8 cellular contexts compared by ENCODE assay signal in the genomic region with DNA sequence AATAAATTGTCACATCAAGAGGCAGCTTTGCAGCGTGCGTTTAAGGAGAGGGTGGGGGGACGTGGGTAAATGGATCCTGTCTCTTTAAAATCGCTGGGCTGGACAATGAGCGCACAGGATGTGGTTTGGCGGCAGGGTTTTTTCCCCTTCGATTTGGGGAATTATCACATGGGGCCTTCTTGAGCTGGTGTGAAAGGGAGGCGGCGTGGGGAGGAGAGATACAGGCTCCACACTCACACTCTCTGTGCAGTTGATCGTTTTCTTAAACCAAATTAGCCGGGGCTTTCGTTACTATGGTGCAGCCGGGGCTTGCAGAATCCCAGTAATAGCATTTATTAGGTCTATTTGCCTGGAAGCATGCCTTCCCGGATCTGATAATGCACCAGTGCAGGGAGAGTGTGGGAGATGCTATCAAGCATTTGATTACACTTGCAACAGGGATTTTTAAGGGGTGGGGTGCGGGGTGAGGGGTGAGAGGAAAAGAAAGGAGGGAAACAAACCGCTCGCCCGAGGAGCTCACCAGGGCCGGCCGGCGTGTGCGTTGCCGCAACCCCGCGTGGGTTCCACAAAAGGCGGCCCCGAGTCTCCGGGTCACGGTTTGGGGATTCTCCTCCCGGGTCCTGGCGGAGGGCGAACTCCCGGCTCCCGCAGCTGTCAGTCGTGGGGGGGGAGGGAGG. TPM values are rescaled to one million over a fixed set of nuclear protein-coding genes. Genes with fewer than 3 reads are reported as not detected.
A peak's percentile ranks its signal among the peaks of the same experiment; 100 is the strongest.
DNase-seq lines count a peak whose midpoint lies in the region; ATAC-seq and TF ChIP-seq lines count a peak whose summit lies in the region.

No MANE protein-coding gene starts in this region.

- no peaks in the 10 kb centered on the region for H3K9me3 ChIP-seq in heart left ventricle

- H3K27me3 ChIP-seq in heart left ventricle, result no peaks in the 10 kb centered on the region

- peaks cover 61% of the 10 kb centered on the region for H3K4me1 Mint-ChIP-seq in activated naive CD8-positive, alpha-beta T cell treated with anti-CD3 and anti-CD28 coated beads, Interleukin-2, amount 50 U/mL, for 24 hours
- H3K4me1 Mint-ChIP-seq in progenitor cell of endocrine pancreas (ENCODE audit: low read depth), result peaks cover 35% of the 10 kb centered on the region

- intact Hi-C loops in heart left ventricle (cut with DNase I), result loop anchor here in 5 of 10 donors (2.0 to 10.0 kb wide), 5 partner anchors 57 to 429 kb away; partner anchors contain the start of gene GSE1 (in 1 of the 5)

- no peaks in the 10 kb centered on the region for H3K36me3 Mint-ChIP-seq in activated naive CD8-positive, alpha-beta T cell treated with anti-CD3 and anti-CD28 coated beads, Interleukin-2, amount 50 U/mL, for 24 hours (ENCODE audit: low read depth)
- H3K36me3 Mint-ChIP-seq in progenitor cell of endocrine pancreas (ENCODE audit: insufficient read depth), result no peaks in the 10 kb centered on the region

- ATAC-seq in GM21447 (IDR thresholded peaks at IDR 0.05; ENCODE audit: unreplicated experiment) (peak; percentile 49), SK-N-SH treated with all-trans-retinoic acid at 6 μM for 48 hours (peak; percentile 63), heart left ventricle (peak; percentile 40 to 64 (median 54))
- ATAC-seq in activated naive CD8-positive, alpha-beta T cell treated with anti-CD3 and anti-CD28 coated beads, Interleukin-2, amount 50 U/mL, for 24 hours, result peak; percentile 53

- H3K27me3 Mint-ChIP-seq in activated naive CD8-positive, alpha-beta T cell treated with anti-CD3 and anti-CD28 coated beads, Interleukin-2, amount 50 U/mL, for 24 hours, result no peaks in the 10 kb centered on the region
- H3K27me3 Mint-ChIP-seq in progenitor cell of endocrine pancreas, result no peaks in the 10 kb centered on the region

- H3K4me3 Mint-ChIP-seq in activated naive CD8-positive, alpha-beta T cell treated with anti-CD3 and anti-CD28 coated beads, Interleukin-2, amount 50 U/mL, for 24 hours, result peak overlapping the region; percentile 86
- H3K4me3 Mint-ChIP-seq in progenitor cell of endocrine pancreas (ENCODE audit: low read depth), result peak overlapping the region; percentile 95

- H3K4me1 ChIP-seq in heart left ventricle (peaks cover 0 to 66% (median 31%) of the 10 kb centered on the region in 12 donors), urinary bladder (ENCODE audit: insufficient read depth) (peaks cover 2% of the 10 kb centered on the region)

- H3K4me3 ChIP-seq in heart left ventricle, result peak overlapping the region; percentile 63 to 96 (median 79)
- H3K4me3 ChIP-seq in urinary bladder (ENCODE audit: low read depth, low read length), result peak overlapping the region; percentile 80

- TF ChIP-seq POLR2A in heart left ventricle (IDR thresholded peaks at IDR 0.05), result no peak

- no peaks in the 10 kb centered on the region for H3K9me3 Mint-ChIP-seq in activated naive CD8-positive, alpha-beta T cell treated with anti-CD3 and anti-CD28 coated beads, Interleukin-2, amount 50 U/mL, for 24 hours
- H3K9me3 Mint-ChIP-seq in progenitor cell of endocrine pancreas (ENCODE audit: low read depth), result no peaks in the 10 kb centered on the region

- TF ChIP-seq CTCF in heart left ventricle (IDR thresholded peaks at IDR 0.05) (no peak), progenitor cell of endocrine pancreas (IDR thresholded peaks at IDR 0.05; ENCODE audit: unreplicated experiment) (no peak)

- peak overlapping the region; percentile 47 to 99 (median 90) for H3K27ac ChIP-seq in heart left ventricle
- H3K27ac ChIP-seq in urinary bladder (ENCODE audit: low read depth), result peak overlapping the region; percentile 65

- H3K36me3 ChIP-seq in heart left ventricle (no peaks in the 10 kb centered on the region), urinary bladder (ENCODE audit: insufficient read depth) (no peaks in the 10 kb centered on the region)

- WGBS in heart left ventricle, 4 donors, result 0 to 2% (median 1%) methylated on average over 22 to 34 of the region's 35 CpGs
- WGBS in urinary bladder, result under 1% methylated on average over 35 of the region's 35 CpGs

- DNase-seq in DMS153 (lab: John Stamatoyannopoulos, UW) (peak; percentile 52), HuH-7.5 (ENCODE audit: low spot score) (peak; percentile 87), heart left ventricle (peak in 4 of 5 donors; percentile 73 to 83 (median 80)), progenitor cell of endocrine pancreas (ENCODE audit: low spot score, unreplicated experiment) (no peak)
- peak; percentile 83 for DNase-seq in activated naive CD8-positive, alpha-beta T cell treated with anti-CD3 and anti-CD28 coated beads, Interleukin-2, amount 50 U/mL, for 24 hours

- peak overlapping the region; percentile 90 for H3K27ac Mint-ChIP-seq in activated naive CD8-positive, alpha-beta T cell treated with anti-CD3 and anti-CD28 coated beads, Interleukin-2, amount 50 U/mL, for 24 hours
- peak overlapping the region; percentile 97 for H3K27ac Mint-ChIP-seq in progenitor cell of endocrine pancreas

TF ChIP-seq in SK-N-SH treated with all-trans-retinoic acid at 6 μM for 48 hours, 23 proteins besides CTCF, POLR2A, EP300 and RAD21 (continues in another document):
- TF ChIP-seq BACH2 (CRISPR knock-in tag; IDR thresholded peaks at IDR 0.05; ENCODE audit: borderline replicate concordance) (no peak), PPARA (CRISPR knock-in tag; IDR thresholded peaks at IDR 0.05; ENCODE audit: borderline replicate concordance) (no peak), ZNF70 (CRISPR knock-in tag; IDR thresholded peaks at IDR 0.05) (no peak), RARB (CRISPR knock-in tag; IDR thresholded peaks at IDR 0.05) (no peak), OSR1 (CRISPR knock-in tag; IDR thresholded peaks at IDR 0.05) (no peak), CSDC2 (CRISPR knock-in tag; IDR thresholded peaks at IDR 0.05) (no peak), ZFP30 (CRISPR knock-in tag; IDR thresholded peaks at IDR 0.05) (no peak), ESRRG (CRISPR knock-in tag; IDR thresholded peaks at IDR 0.05) (no peak), TOX (CRISPR knock-in tag; IDR thresholded peaks at IDR 0.05; ENCODE audit: borderline replicate concordance) (no peak), POU6F1 (CRISPR knock-in tag; IDR thresholded peaks at IDR 0.05; ENCODE audit: borderline replicate concordance, low read depth) (no peak), ISL1 (CRISPR knock-in tag; IDR thresholded peaks at IDR 0.05) (no peak)
- TF ChIP-seq, protein P1, sequence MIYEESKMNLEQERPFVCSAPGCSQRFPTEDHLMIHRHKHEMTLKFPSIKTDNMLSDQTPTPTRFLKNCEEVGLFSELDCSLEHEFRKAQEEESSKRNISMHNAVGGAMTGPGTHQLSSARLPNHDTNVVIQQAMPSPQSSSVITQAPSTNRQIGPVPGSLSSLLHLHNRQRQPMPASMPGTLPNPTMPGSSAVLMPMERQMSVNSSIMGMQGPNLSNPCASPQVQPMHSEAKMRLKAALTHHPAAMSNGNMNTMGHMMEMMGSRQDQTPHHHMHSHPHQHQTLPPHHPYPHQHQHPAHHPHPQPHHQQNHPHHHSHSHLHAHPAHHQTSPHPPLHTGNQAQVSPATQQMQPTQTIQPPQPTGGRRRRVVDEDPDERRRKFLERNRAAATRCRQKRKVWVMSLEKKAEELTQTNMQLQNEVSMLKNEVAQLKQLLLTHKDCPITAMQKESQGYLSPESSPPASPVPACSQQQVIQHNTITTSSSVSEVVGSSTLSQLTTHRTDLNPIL (CRISPR knock-in tag; IDR thresholded peaks at IDR 0.05; ENCODE audit: low read depth), result no peak
- TF ChIP-seq, protein P2, sequence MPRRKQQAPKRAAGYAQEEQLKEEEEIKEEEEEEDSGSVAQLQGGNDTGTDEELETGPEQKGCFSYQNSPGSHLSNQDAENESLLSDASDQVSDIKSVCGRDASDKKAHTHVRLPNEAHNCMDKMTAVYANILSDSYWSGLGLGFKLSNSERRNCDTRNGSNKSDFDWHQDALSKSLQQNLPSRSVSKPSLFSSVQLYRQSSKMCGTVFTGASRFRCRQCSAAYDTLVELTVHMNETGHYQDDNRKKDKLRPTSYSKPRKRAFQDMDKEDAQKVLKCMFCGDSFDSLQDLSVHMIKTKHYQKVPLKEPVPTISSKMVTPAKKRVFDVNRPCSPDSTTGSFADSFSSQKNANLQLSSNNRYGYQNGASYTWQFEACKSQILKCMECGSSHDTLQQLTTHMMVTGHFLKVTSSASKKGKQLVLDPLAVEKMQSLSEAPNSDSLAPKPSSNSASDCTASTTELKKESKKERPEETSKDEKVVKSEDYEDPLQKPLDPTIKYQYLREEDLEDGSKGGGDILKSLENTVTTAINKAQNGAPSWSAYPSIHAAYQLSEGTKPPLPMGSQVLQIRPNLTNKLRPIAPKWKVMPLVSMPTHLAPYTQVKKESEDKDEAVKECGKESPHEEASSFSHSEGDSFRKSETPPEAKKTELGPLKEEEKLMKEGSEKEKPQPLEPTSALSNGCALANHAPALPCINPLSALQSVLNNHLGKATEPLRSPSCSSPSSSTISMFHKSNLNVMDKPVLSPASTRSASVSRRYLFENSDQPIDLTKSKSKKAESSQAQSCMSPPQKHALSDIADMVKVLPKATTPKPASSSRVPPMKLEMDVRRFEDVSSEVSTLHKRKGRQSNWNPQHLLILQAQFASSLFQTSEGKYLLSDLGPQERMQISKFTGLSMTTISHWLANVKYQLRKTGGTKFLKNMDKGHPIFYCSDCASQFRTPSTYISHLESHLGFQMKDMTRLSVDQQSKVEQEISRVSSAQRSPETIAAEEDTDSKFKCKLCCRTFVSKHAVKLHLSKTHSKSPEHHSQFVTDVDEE (CRISPR knock-in tag; IDR thresholded peaks at IDR 0.05), result no peak

RNA-seq across cellular contexts. Expression of gene GSE1, which starts 58.9 kb away (rescaled TPM):
- total RNA-seq in heart left ventricle (10 to 100 TPM; 23.4 to 48.4 (median 38.5) TPM), progenitor cell of endocrine pancreas (136 and 143 TPM in 2 replicates), urinary bladder (33.4 TPM)
- polyA plus RNA-seq in heart left ventricle (10 to 100 TPM; 18.1 to 35.3 TPM), urinary bladder (29.7 TPM)
